1 cellular context compared by ENCODE assay signal in genomic region chr17:7484067-7484963, GRCh38.
TF ChIP-seq lines count a peak whose summit lies in the region.

Gene POLR2A (plus strand): TSS chr17:7484366.

TF ChIP-seq in HepG2, 621 proteins besides CTCF, POLR2A, EP300 and RAD21 (continued from another document and continues in another):
- TF ChIP-seq ZNF362 (CRISPR knock-in tag; IDR thresholded peaks at IDR 0.05; ENCODE audit: borderline replicate concordance): peak; percentile 56; the same call in 1 of the 2 replicates
- peak; percentile 71 for TF ChIP-seq MYC (CRISPR knock-in tag; IDR thresholded peaks at IDR 0.05; ENCODE audit: borderline replicate concordance)
- TF ChIP-seq ZFP36 (IDR thresholded peaks at IDR 0.05; ENCODE audit: borderline replicate concordance, low read depth, low read length, partially characterized antibody): no peak
- TF ChIP-seq BHLHE40 (IDR thresholded peaks at IDR 0.05; ENCODE audit: low read length): peak; percentile 80
- TF ChIP-seq ZNF737 (CRISPR knock-in tag; IDR thresholded peaks at IDR 0.05; ENCODE audit: borderline replicate concordance): no peak
- no peak for TF ChIP-seq SNRNP70 (IDR thresholded peaks at IDR 0.05; ENCODE audit: low read depth, low read length)
- TF ChIP-seq ZFP90 (CRISPR knock-in tag; IDR thresholded peaks at IDR 0.05; ENCODE audit: borderline replicate concordance): no peak; the same call in 1 of the 2 replicates
- no peak for TF ChIP-seq MXD1 (CRISPR knock-in tag; IDR thresholded peaks at IDR 0.05)
- no peak; the same call in 1 of the 2 replicates for TF ChIP-seq ZNF136 (CRISPR knock-in tag; IDR thresholded peaks at IDR 0.05; ENCODE audit: low read depth)
- no peak for TF ChIP-seq SMARCE1 (IDR thresholded peaks at IDR 0.05; ENCODE audit: borderline replicate concordance)
- peak; percentile 76; the same call in 1 of the 2 replicates for TF ChIP-seq HDAC1 (CRISPR knock-in tag; IDR thresholded peaks at IDR 0.05)
- TF ChIP-seq CAMTA2 (CRISPR knock-in tag; IDR thresholded peaks at IDR 0.05; ENCODE audit: borderline replicate concordance): no peak
- peak; percentile 72 for TF ChIP-seq HNF4G (IDR thresholded peaks at IDR 0.05; ENCODE audit: borderline replicate concordance, low read depth, low read length)
- TF ChIP-seq HNF4G (CRISPR knock-in tag; IDR thresholded peaks at IDR 0.05; ENCODE audit: borderline replicate concordance, low read depth): peak; percentile 35; the same call in 1 of the 2 replicates
- TF ChIP-seq, protein P1, sequence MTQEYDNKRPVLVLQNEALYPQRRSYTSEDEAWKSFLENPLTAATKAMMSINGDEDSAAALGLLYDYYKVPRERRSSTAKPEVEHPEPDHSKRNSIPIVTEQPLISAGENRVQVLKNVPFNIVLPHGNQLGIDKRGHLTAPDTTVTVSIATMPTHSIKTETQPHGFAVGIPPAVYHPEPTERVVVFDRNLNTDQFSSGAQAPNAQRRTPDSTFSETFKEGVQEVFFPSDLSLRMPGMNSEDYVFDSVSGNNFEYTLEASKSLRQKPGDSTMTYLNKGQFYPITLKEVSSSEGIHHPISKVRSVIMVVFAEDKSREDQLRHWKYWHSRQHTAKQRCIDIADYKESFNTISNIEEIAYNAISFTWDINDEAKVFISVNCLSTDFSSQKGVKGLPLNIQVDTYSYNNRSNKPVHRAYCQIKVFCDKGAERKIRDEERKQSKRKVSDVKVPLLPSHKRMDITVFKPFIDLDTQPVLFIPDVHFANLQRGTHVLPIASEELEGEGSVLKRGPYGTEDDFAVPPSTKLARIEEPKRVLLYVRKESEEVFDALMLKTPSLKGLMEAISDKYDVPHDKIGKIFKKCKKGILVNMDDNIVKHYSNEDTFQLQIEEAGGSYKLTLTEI (CRISPR knock-in tag; conservative IDR thresholded peaks at IDR 0.05): no peak
- no peak for TF ChIP-seq PREB (CRISPR knock-in tag; IDR thresholded peaks at IDR 0.05)
- peak; percentile 78 for TF ChIP-seq RFXANK (CRISPR knock-in tag; IDR thresholded peaks at IDR 0.05)
- TF ChIP-seq, protein P2, sequence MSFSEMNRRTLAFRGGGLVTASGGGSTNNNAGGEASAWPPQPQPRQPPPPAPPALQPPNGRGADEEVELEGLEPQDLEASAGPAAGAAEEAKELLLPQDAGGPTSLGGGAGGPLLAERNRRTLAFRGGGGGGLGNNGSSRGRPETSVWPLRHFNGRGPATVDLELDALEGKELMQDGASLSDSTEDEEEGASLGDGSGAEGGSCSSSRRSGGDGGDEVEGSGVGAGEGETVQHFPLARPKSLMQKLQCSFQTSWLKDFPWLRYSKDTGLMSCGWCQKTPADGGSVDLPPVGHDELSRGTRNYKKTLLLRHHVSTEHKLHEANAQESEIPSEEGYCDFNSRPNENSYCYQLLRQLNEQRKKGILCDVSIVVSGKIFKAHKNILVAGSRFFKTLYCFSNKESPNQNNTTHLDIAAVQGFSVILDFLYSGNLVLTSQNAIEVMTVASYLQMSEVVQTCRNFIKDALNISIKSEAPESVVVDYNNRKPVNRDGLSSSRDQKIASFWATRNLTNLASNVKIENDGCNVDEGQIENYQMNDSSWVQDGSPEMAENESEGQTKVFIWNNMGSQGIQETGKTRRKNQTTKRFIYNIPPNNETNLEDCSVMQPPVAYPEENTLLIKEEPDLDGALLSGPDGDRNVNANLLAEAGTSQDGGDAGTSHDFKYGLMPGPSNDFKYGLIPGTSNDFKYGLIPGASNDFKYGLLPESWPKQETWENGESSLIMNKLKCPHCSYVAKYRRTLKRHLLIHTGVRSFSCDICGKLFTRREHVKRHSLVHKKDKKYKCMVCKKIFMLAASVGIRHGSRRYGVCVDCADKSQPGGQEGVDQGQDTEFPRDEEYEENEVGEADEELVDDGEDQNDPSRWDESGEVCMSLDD (CRISPR knock-in tag; IDR thresholded peaks at IDR 0.05; ENCODE audit: borderline replicate concordance): peak; percentile 76; the same call in 1 of the 2 replicates
- peak; percentile 68; the same call in 1 of the 2 replicates for TF ChIP-seq ERF (CRISPR knock-in tag; IDR thresholded peaks at IDR 0.05)
- no peak for TF ChIP-seq PLRG1 (conservative IDR thresholded peaks at IDR 0.05)
- TF ChIP-seq ZNF543 (CRISPR knock-in tag; IDR thresholded peaks at IDR 0.05): peak; percentile 89
- TF ChIP-seq POLR2AphosphoS2 (IDR thresholded peaks at IDR 0.05; ENCODE audit: low read depth, low read length): peak; percentile 97
- TF ChIP-seq ZNF563 (CRISPR knock-in tag; IDR thresholded peaks at IDR 0.05): peak; percentile 85
- no peak; the same call in none of the 2 replicates for TF ChIP-seq ZNF691 (CRISPR knock-in tag; IDR thresholded peaks at IDR 0.05; ENCODE audit: borderline replicate concordance, low read depth)
- TF ChIP-seq MATR3 (CRISPR knock-in tag; IDR thresholded peaks at IDR 0.05): no peak
- peak; percentile 84 for TF ChIP-seq ZNF280D (CRISPR knock-in tag; IDR thresholded peaks at IDR 0.05)
- no peak for TF ChIP-seq RELA (CRISPR knock-in tag; IDR thresholded peaks at IDR 0.05)
- TF ChIP-seq SIX4 (CRISPR knock-in tag; IDR thresholded peaks at IDR 0.05): peak; percentile 69
- TF ChIP-seq ZMAT3 (CRISPR knock-in tag; conservative IDR thresholded peaks at IDR 0.05): peak; percentile 73
- TF ChIP-seq SOX6 (IDR thresholded peaks at IDR 0.05): no peak
- peak; percentile 62 for TF ChIP-seq SOX6 (CRISPR knock-in tag; IDR thresholded peaks at IDR 0.05)
- no peak for TF ChIP-seq ZNF275 (CRISPR knock-in tag; IDR thresholded peaks at IDR 0.05; ENCODE audit: borderline replicate concordance)
- TF ChIP-seq ZNF614 (CRISPR knock-in tag; IDR thresholded peaks at IDR 0.05; ENCODE audit: borderline replicate concordance): peak; percentile 43; the same call in 1 of the 2 replicates
- TF ChIP-seq KLF12 (CRISPR knock-in tag; IDR thresholded peaks at IDR 0.05; ENCODE audit: borderline replicate concordance): peak; percentile 93; the same call in 1 of the 2 replicates
- peak; percentile 65 for TF ChIP-seq NRL (CRISPR knock-in tag; IDR thresholded peaks at IDR 0.05; ENCODE audit: borderline replicate concordance)
- TF ChIP-seq KAT2B (IDR thresholded peaks at IDR 0.05; ENCODE audit: borderline replicate concordance, low read depth, low read length): no peak
- no peak for TF ChIP-seq ZNF776 (CRISPR knock-in tag; IDR thresholded peaks at IDR 0.05)
- TF ChIP-seq SMARCC2 (IDR thresholded peaks at IDR 0.05): no peak
- peak; percentile 96 for TF ChIP-seq HES4 (CRISPR knock-in tag; IDR thresholded peaks at IDR 0.05; ENCODE audit: borderline replicate concordance)
- peak; percentile 87 for TF ChIP-seq ZFP36L2 (CRISPR knock-in tag; IDR thresholded peaks at IDR 0.05)
- no peak for TF ChIP-seq ATAD3A (CRISPR knock-in tag; IDR thresholded peaks at IDR 0.05)
- peak; percentile 51; the same call in 1 of the 2 replicates for TF ChIP-seq SAFB2 (CRISPR knock-in tag; IDR thresholded peaks at IDR 0.05; ENCODE audit: borderline replicate concordance, low read depth)
- no peak; the same call in none of the 2 replicates for TF ChIP-seq BORCS8-MEF2B (CRISPR knock-in tag; IDR thresholded peaks at IDR 0.05)
- TF ChIP-seq, protein P3, sequence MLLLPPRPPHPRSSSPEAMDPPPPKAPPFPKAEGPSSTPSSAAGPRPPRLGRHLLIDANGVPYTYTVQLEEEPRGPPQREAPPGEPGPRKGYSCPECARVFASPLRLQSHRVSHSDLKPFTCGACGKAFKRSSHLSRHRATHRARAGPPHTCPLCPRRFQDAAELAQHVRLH (CRISPR knock-in tag; IDR thresholded peaks at IDR 0.05; ENCODE audit: borderline replicate concordance, low read depth): peak; percentile 83
- TF ChIP-seq ZNF350 (CRISPR knock-in tag; IDR thresholded peaks at IDR 0.05; ENCODE audit: borderline replicate concordance, low read depth): peak; percentile 54
- peak; percentile 88 for TF ChIP-seq PCBP2 (optimal IDR thresholded peaks at IDR 0.05; ENCODE audit: low read depth, low read length, poor library complexity, severe bottlenecking)
- TF ChIP-seq TMF1 (CRISPR knock-in tag; IDR thresholded peaks at IDR 0.05; ENCODE audit: low read depth): no peak; the same call in 1 of the 2 replicates
- TF ChIP-seq TRAFD1 (CRISPR knock-in tag; IDR thresholded peaks at IDR 0.05; ENCODE audit: borderline replicate concordance): no peak
- TF ChIP-seq ZXDC (CRISPR knock-in tag; IDR thresholded peaks at IDR 0.05): peak; percentile 100
